ENCODE assay signal across 38 cellular contexts in the genomic region with DNA sequence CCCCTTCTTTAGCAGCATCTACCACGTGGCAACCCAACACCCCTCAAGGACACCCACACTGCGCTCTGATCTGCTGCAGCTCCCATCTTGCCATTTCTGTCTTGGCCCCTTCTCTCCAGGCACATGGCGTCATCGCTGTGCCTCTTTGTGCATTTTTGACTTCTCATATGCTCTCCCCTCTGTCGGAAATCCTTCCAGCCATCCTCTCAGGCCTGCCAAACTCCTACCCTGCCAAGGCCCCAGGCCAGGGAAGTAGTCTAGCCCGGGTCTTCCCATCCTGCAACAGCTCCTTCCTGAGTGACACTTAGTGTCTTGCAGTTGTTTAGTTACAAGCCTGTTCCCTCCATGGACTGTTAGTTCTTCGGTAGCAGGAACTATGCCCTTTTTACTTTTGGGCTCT. TPM values are rescaled to one million over a fixed set of nuclear protein-coding genes. Genes with fewer than 3 reads are reported as not detected.
"Had no signal": no experiment of that assay in that cellular context is flagged by ENCODE, and none has a peak within 500 bp of the region (broad histone marks: within the 10 kb centered on the region; RNA-seq: fewer than 3 reads in every experiment).

No MANE protein-coding gene starts in this region.

- H3K36me3 Mint-ChIP-seq: activated CD4-positive, alpha-beta memory T cell treated with anti-CD3 and anti-CD28 coated beads for 36 hours; activated naive CD4-positive, alpha-beta T cell treated with anti-CD3 and anti-CD28 coated beads, Interleukin-2, amount 50 U/mL, for 72 hours; activated naive CD8-positive, alpha-beta T cell treated with anti-CD3 and anti-CD28 coated beads for 36 hours had no signal

- H3K9me3 ChIP-seq: adrenal gland, body of pancreas, breast epithelium had no signal

- H3K4me1 ChIP-seq: adrenal gland, body of pancreas, breast epithelium had no signal

- H3K9me3 Mint-ChIP-seq: activated B cell treated with CpG ODN at 0.5 μM for 24 hours; activated CD4-positive, alpha-beta memory T cell treated with anti-CD3 and anti-CD28 coated beads for 36 hours; activated CD4-positive, alpha-beta T cell treated with anti-CD3 and anti-CD28 coated beads, Interleukin-2, amount 10 ng/mL, durations not matched to agents 24 days and 14 days; activated CD8-positive, alpha-beta T cell treated with anti-CD3 and anti-CD28 coated beads for 36 hours; activated naive CD4-positive, alpha-beta T cell treated with anti-CD3 and anti-CD28 coated beads for 36 hours; activated naive CD8-positive, alpha-beta T cell treated with anti-CD3 and anti-CD28 coated beads for 36 hours; activated T-cell treated with anti-CD3 and anti-CD28 coated beads, Interleukin-2, amount 50 U/mL, for 4 hours; activated T-cell treated with anti-CD3 and anti-CD28 coated beads, Interleukin-2, amount 50 U/mL, for 72 hours; activated T-helper 1 cell treated with anti-CD3 and anti-CD28 coated beads, Interleukin-12 subunit alpha, Interleukin-12 subunit beta, Interleukin-2, Interleukin-4 antibody, amounts not matched to agents 30 ng/mL and 10 ng/mL and 1 ng/mL, durations not matched to agents 14 hours and 24 hours and 36 hours; activated T-helper 17 cell treated with anti-CD3 and anti-CD28 coated beads, Interleukin-2, amount 50 U/mL, for 72 hours; T-helper 1 cell treated with Interleukin-12 subunit alpha and Interleukin-12 subunit beta and Interleukin-4 antibody, amounts not matched to agents 30 μg/mL and 1 μg/mL, for 36 hours; T-helper 2 cell treated with Interferon-gamma antibody and Interleukin-4, amounts not matched to agents 5 μg/mL and 100 μg/mL, for 36 hours had no signal

- H3K27me3 ChIP-seq: adrenal gland, body of pancreas, brain microvascular endothelial cell, cardiac muscle cell had no signal

- ATAC-seq: activated CD8-positive, alpha-beta T cell treated with anti-CD3 and anti-CD28 coated beads for 36 hours; activated naive CD4-positive, alpha-beta T cell treated with anti-CD3 and anti-CD28 coated beads, Interleukin-2, amount 50 U/mL, for 72 hours; activated T-cell treated with anti-CD3 and anti-CD28 coated beads, Interleukin-2, amount 50 U/mL, for 4 hours; activated T-cell treated with anti-CD3 and anti-CD28 coated beads, Interleukin-2, amount 50 U/mL, for 72 hours; activated T-helper 17 cell treated with anti-CD3 and anti-CD28 coated beads, Interleukin-2, amount 50 U/mL, for 72 hours; body of pancreas had no signal

- H3K27ac ChIP-seq: adrenal gland, body of pancreas, brain microvascular endothelial cell, breast epithelium, cardiac muscle cell had no signal

- DNase-seq: activated B cell treated with CpG ODN at 0.5 μM for 24 hours; activated CD4-positive, alpha-beta memory T cell treated with anti-CD3 and anti-CD28 coated beads for 36 hours; activated CD4-positive, alpha-beta T cell treated with anti-CD3 and anti-CD28 coated beads for 4 hours; activated CD4-positive, alpha-beta T cell treated with anti-CD3 and anti-CD28 coated beads, Interleukin-2, amount 10 ng/mL, durations not matched to agents 24 days and 14 days; activated CD4-positive, alpha-beta T cell treated with anti-CD3 and anti-CD28 coated beads, Interleukin-2, amount 50 U/mL, for 1 hour; activated CD4-positive, alpha-beta T cell treated with anti-CD3 and anti-CD28 coated beads, Interleukin-2, amount 50 U/mL, for 4 hours; activated CD4-positive, CD25-positive, alpha-beta regulatory T cell treated with anti-CD3 and anti-CD28 coated beads, Interleukin-2, amount 50 U/mL, for 72 hours; activated CD8-positive, alpha-beta memory T cell treated with anti-CD3 and anti-CD28 coated beads, Interleukin-2, amount 50 U/mL, for 4 hours; activated CD8-positive, alpha-beta T cell treated with anti-CD3 and anti-CD28 coated beads for 36 hours; activated effector memory CD4-positive, alpha-beta T cell treated with anti-CD3 and anti-CD28 coated beads, Interleukin-2, amount 50 U/mL, for 16 hours; activated gamma-delta T cell treated with Interleukin-2 at 50 U/mL for 16 hours; activated naive CD4-positive, alpha-beta T cell; activated naive CD4-positive, alpha-beta T cell treated with anti-CD3 and anti-CD28 coated beads for 36 hours; activated naive CD4-positive, alpha-beta T cell treated with anti-CD3 and anti-CD28 coated beads, Interleukin-2, amount 50 U/mL, for 16 hours; activated naive CD8-positive, alpha-beta T cell treated with anti-CD3 and anti-CD28 coated beads for 36 hours; activated T-cell treated with anti-CD3 and anti-CD28 coated beads for 4 hours; activated T-cell treated with anti-CD3 and anti-CD28 coated beads, Interleukin-2, amount 50 U/mL, for 1 hour; activated T-cell treated with anti-CD3 and anti-CD28 coated beads, Interleukin-2, amount 50 U/mL, for 4 hours; activated T-cell treated with anti-CD3 and anti-CD28 coated beads, Interleukin-2, amount 50 U/mL, for 72 hours; adrenal gland; amniotic stem cell; aorta; body of pancreas; brain microvascular endothelial cell; central memory CD4-positive, alpha-beta T cell; T-helper 1 cell; T-helper 2 cell; T-helper 9 cell had no signal

- H3K4me1 Mint-ChIP-seq: activated CD4-positive, alpha-beta T cell treated with anti-CD3 and anti-CD28 coated beads, Interleukin-2, amount 10 ng/mL, durations not matched to agents 24 days and 14 days; activated naive CD8-positive, alpha-beta T cell treated with anti-CD3 and anti-CD28 coated beads for 36 hours; activated T-helper 17 cell treated with anti-CD3 and anti-CD28 coated beads, Interleukin-2, amount 50 U/mL, for 72 hours had no signal

- H3K4me3 Mint-ChIP-seq: activated B cell treated with CpG ODN at 0.5 μM for 24 hours; activated CD4-positive, alpha-beta memory T cell treated with anti-CD3 and anti-CD28 coated beads for 36 hours; activated CD4-positive, alpha-beta T cell treated with anti-CD3 and anti-CD28 coated beads, Interleukin-2, amount 10 ng/mL, durations not matched to agents 24 days and 14 days; activated CD8-positive, alpha-beta T cell treated with anti-CD3 and anti-CD28 coated beads for 36 hours; activated naive CD4-positive, alpha-beta T cell treated with anti-CD3 and anti-CD28 coated beads for 36 hours; activated naive CD8-positive, alpha-beta T cell treated with anti-CD3 and anti-CD28 coated beads for 36 hours; activated T-cell treated with anti-CD3 and anti-CD28 coated beads, Interleukin-2, amount 50 U/mL, for 4 hours; activated T-cell treated with anti-CD3 and anti-CD28 coated beads, Interleukin-2, amount 50 U/mL, for 72 hours; activated T-helper 1 cell treated with anti-CD3 and anti-CD28 coated beads, Interleukin-12 subunit alpha, Interleukin-12 subunit beta, Interleukin-2, Interleukin-4 antibody, amounts not matched to agents 30 ng/mL and 10 ng/mL and 1 ng/mL, durations not matched to agents 14 hours and 24 hours and 36 hours; activated T-helper 17 cell treated with anti-CD3 and anti-CD28 coated beads, Interleukin-2, amount 50 U/mL, for 72 hours; T-helper 1 cell treated with Interleukin-12 subunit alpha and Interleukin-12 subunit beta and Interleukin-4 antibody, amounts not matched to agents 30 μg/mL and 1 μg/mL, for 36 hours; T-helper 2 cell treated with Interferon-gamma antibody and Interleukin-4, amounts not matched to agents 5 μg/mL and 100 μg/mL, for 36 hours had no signal

- H3K4me3 ChIP-seq: adrenal gland, body of pancreas, breast epithelium, cardiac muscle cell had no signal

- FAIRE-seq: astrocyte, TTC549 had no signal

- H3K27ac Mint-ChIP-seq: activated B cell treated with CpG ODN at 0.5 μM for 24 hours; activated CD4-positive, alpha-beta memory T cell treated with anti-CD3 and anti-CD28 coated beads for 36 hours; activated CD4-positive, alpha-beta T cell treated with anti-CD3 and anti-CD28 coated beads, Interleukin-2, amount 10 ng/mL, durations not matched to agents 24 days and 14 days; activated CD8-positive, alpha-beta T cell treated with anti-CD3 and anti-CD28 coated beads for 36 hours; activated naive CD4-positive, alpha-beta T cell treated with anti-CD3 and anti-CD28 coated beads for 36 hours; activated naive CD4-positive, alpha-beta T cell treated with anti-CD3 and anti-CD28 coated beads, Interleukin-2, amount 50 U/mL, for 72 hours; activated naive CD8-positive, alpha-beta T cell treated with anti-CD3 and anti-CD28 coated beads for 36 hours; activated T-cell treated with anti-CD3 and anti-CD28 coated beads, Interleukin-2, amount 50 U/mL, for 72 hours; activated T-helper 1 cell treated with anti-CD3 and anti-CD28 coated beads, Interleukin-12 subunit alpha, Interleukin-12 subunit beta, Interleukin-2, Interleukin-4 antibody, amounts not matched to agents 30 ng/mL and 10 ng/mL and 1 ng/mL, durations not matched to agents 14 hours and 24 hours and 36 hours; activated T-helper 17 cell treated with anti-CD3 and anti-CD28 coated beads, Interleukin-2, amount 50 U/mL, for 72 hours; T-helper 1 cell treated with Interleukin-12 subunit alpha and Interleukin-12 subunit beta and Interleukin-4 antibody, amounts not matched to agents 30 μg/mL and 1 μg/mL, for 36 hours; T-helper 2 cell treated with Interferon-gamma antibody and Interleukin-4, amounts not matched to agents 5 μg/mL and 100 μg/mL, for 36 hours had no signal

- H3K36me3 ChIP-seq: adrenal gland, brain microvascular endothelial cell, breast epithelium, cardiac muscle cell had no signal

RNA-seq across cellular contexts. Expression of a gene that starts 34.0 kb away (rescaled TPM):
- total RNA-seq: activated B cell treated with CpG ODN at 0.5 μM for 24 hours; activated CD4-positive, alpha-beta memory T cell treated with anti-CD3 and anti-CD28 coated beads for 36 hours; activated CD4-positive, alpha-beta T cell treated with anti-CD3 and anti-CD28 coated beads, Interleukin-2, amount 10 ng/mL, durations not matched to agents 24 days and 14 days; activated CD8-positive, alpha-beta memory T cell treated with anti-CD3 and anti-CD28 coated beads for 36 hours; activated CD8-positive, alpha-beta T cell treated with anti-CD3 and anti-CD28 coated beads for 36 hours; activated naive CD4-positive, alpha-beta T cell treated with anti-CD3 and anti-CD28 coated beads for 36 hours; activated naive CD4-positive, alpha-beta T cell treated with anti-CD3 and anti-CD28 coated beads, Interleukin-2, amount 50 U/mL, for 72 hours; activated naive CD8-positive, alpha-beta T cell treated with anti-CD3 and anti-CD28 coated beads for 36 hours; activated T-cell treated with anti-CD3 and anti-CD28 coated beads, Interleukin-2, amount 50 U/mL, for 72 hours; activated T-helper 1 cell treated with anti-CD3 and anti-CD28 coated beads, Interleukin-12 subunit alpha, Interleukin-12 subunit beta, Interleukin-2, Interleukin-4 antibody, amounts not matched to agents 30 ng/mL and 10 ng/mL and 1 ng/mL, durations not matched to agents 14 hours and 24 hours and 36 hours; activated T-helper 17 cell treated with anti-CD3 and anti-CD28 coated beads, Interleukin-2, amount 50 U/mL, for 72 hours; astrocyte; breast epithelium had no signal
